Comparison of ENCODE assay signal across 7 cellular contexts in the genomic region with DNA sequence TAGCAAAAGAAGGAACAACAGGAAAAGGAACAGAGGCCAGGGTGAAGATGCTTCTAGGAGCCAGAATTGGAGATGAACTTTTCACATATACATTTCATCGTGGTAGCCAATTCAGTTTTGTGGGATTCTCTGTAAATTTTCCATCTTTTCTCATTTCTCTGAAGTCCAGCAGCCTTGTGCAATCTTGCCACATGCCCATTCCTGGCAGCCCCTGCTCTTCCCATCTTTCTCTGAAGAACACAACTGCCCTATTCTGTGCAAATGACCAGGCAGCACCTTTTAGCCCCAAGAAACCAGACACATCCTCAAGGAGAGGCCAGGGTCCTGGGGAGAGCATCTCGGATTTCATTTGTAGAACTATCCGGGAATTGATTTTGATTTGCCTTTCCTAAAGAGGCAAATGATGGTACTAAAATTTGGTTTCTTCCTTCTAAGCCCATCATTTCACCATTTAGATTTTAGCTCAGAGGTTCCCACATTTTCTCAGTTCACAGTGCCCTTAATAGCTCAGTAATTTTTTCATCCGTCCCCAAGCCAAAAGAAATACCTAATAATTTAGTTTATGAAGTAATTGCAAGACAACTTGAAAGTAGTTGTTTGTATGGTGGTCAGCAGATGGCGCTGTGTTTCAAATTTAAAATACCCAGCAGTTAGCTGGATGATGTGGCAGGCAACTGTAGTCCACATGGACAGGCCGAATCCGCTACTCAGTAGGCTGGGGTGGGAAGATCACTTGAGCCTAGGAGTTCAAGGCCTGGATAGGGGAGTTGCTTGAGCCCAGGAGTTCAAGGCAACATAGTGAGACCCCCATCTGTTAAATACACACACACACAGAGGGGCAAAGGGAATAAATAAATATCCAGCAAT.
DNase-seq lines count a peak whose midpoint lies in the region; ATAC-seq and TF ChIP-seq lines count a peak whose summit lies in the region.

No MANE protein-coding gene starts in this region.

- peaks cover 31% of the 10 kb centered on the region for H3K36me3 Mint-ChIP-seq in activated naive CD4-positive, alpha-beta T cell treated with anti-CD3 and anti-CD28 coated beads for 36 hours (ENCODE audit: low read depth)

- H3K4me3 Mint-ChIP-seq in activated naive CD4-positive, alpha-beta T cell treated with anti-CD3 and anti-CD28 coated beads for 36 hours, result no peak overlapping the region

- no peaks in the 10 kb centered on the region for H3K79me2 ChIP-seq in parathyroid adenoma

- H3K27ac ChIP-seq in parathyroid adenoma, result no peak overlapping the region
- peak overlapping the region in 1 of 2 donors; percentile 86 for H3K27ac ChIP-seq in aorta (ENCODE audit: low read depth in 1 of 2, low read length in 2 of 2)

- WGBS in aorta, 2 donors, result 36 to 37% methylated on average over 7 of the region's 7 CpGs

- no peak overlapping the region for H3K27ac Mint-ChIP-seq in activated naive CD4-positive, alpha-beta T cell treated with anti-CD3 and anti-CD28 coated beads for 36 hours

- no peaks in the 10 kb centered on the region for H3K36me3 ChIP-seq in parathyroid adenoma (ENCODE audit: control insufficient read depth, insufficient read depth, low read length)
- peaks cover 0 to 1% of the 10 kb centered on the region in 2 donors for H3K36me3 ChIP-seq in aorta (ENCODE audit: control insufficient read depth in 1 of 2, insufficient read depth in 2 of 2, low read length in 1 of 2)

- no peak overlapping the region for H3K9ac ChIP-seq in parathyroid adenoma

- DNase-seq in GM12865 (ENCODE audit: low read depth) (peak; percentile 84), RPMI8226 (peak; percentile 54), glomerular endothelial cell (ENCODE audit: extremely low read depth, low read depth, low spot score) (peak; percentile 68), aorta (peak; percentile 70 to 74)
- peak; percentile 61 for DNase-seq in Jurkat, Clone E6-1 (ENCODE audit: low read depth, low spot score)
- DNase-seq in activated naive CD4-positive, alpha-beta T cell treated with anti-CD3 and anti-CD28 coated beads for 36 hours, result peak; percentile 71

- no peaks in the 10 kb centered on the region for H3K27me3 Mint-ChIP-seq in activated naive CD4-positive, alpha-beta T cell treated with anti-CD3 and anti-CD28 coated beads for 36 hours (ENCODE audit: low read depth)

- ATAC-seq in aorta (ENCODE audit: low FRiP score), result peak; percentile 91

- no peak overlapping the region for H3K4me2 ChIP-seq in parathyroid adenoma (ENCODE audit: low read length)

- H3K4me3 ChIP-seq in GM12865 (ENCODE audit: low read depth, low read length) (no peak overlapping the region), parathyroid adenoma (ENCODE audit: low read depth, low read length) (no peak overlapping the region), aorta (ENCODE audit: low read length in 2 of 2) (no peak overlapping the region)
- no peak overlapping the region for H3K4me3 ChIP-seq in Jurkat, Clone E6-1 (ENCODE audit: low read length)

- intact Hi-C loops in activated naive CD4-positive, alpha-beta T cell treated with anti-CD3 and anti-CD28 coated beads for 36 hours (cut with micrococcal nuclease), result loop anchor here (1.0 to 2.0 kb wide), 2 partner anchors 106 to 183 kb away; no protein-coding TSS in a partner anchor
- intact Hi-C loops in aorta (cut with DNase I), result loop anchor here (1.0 to 2.0 kb wide), 2 partner anchors 106 to 107 kb away; no protein-coding TSS in a partner anchor

- H2AFZ ChIP-seq in parathyroid adenoma, result no peak overlapping the region

- no peaks in the 10 kb centered on the region for H3K9me3 Mint-ChIP-seq in activated naive CD4-positive, alpha-beta T cell treated with anti-CD3 and anti-CD28 coated beads for 36 hours

- no peaks in the 10 kb centered on the region for H3K4me1 Mint-ChIP-seq in activated naive CD4-positive, alpha-beta T cell treated with anti-CD3 and anti-CD28 coated beads for 36 hours (ENCODE audit: low read depth)

- CTCF ChIA-PET in activated naive CD4-positive, alpha-beta T cell treated with anti-CD3 and anti-CD28 coated beads for 36 hours (lab: Charles Lee), result interaction anchor here (0.6 to 7.0 kb wide), 17 partner anchors 10 to 184 kb away, joined by 3 to 98 read pairs (median 4); no protein-coding TSS in a partner anchor

- peaks cover 2% of the 10 kb centered on the region for H3K4me1 ChIP-seq in parathyroid adenoma
- H3K4me1 ChIP-seq in aorta (ENCODE audit: control insufficient read depth in 1 of 2, insufficient read depth in 2 of 2, low read length in 2 of 2), result no peaks in the 10 kb centered on the region

- no peaks in the 10 kb centered on the region for H3K9me3 ChIP-seq in parathyroid adenoma (ENCODE audit: control insufficient read depth, low read length)
- H3K9me3 ChIP-seq in aorta (ENCODE audit: control insufficient read depth, low read length), result no peaks in the 10 kb centered on the region

- peak; percentile 45 for TF ChIP-seq CTCF in GM12865 (IDR thresholded peaks at IDR 0.05; ENCODE audit: insufficient read depth, low read depth, low read length, missing control alignments)
- TF ChIP-seq CTCF in parathyroid adenoma (IDR thresholded peaks at IDR 0.05), result peak; percentile 62

- H3K27me3 ChIP-seq in parathyroid adenoma (ENCODE audit: control insufficient read depth, insufficient read depth, low read length), result no peaks in the 10 kb centered on the region
- H3K27me3 ChIP-seq in aorta (ENCODE audit: control insufficient read depth in 1 of 2, insufficient read depth in 2 of 2, low read length in 1 of 2), result no peaks in the 10 kb centered on the region
